9 cellular contexts compared by ENCODE assay signal in the genomic region with DNA sequence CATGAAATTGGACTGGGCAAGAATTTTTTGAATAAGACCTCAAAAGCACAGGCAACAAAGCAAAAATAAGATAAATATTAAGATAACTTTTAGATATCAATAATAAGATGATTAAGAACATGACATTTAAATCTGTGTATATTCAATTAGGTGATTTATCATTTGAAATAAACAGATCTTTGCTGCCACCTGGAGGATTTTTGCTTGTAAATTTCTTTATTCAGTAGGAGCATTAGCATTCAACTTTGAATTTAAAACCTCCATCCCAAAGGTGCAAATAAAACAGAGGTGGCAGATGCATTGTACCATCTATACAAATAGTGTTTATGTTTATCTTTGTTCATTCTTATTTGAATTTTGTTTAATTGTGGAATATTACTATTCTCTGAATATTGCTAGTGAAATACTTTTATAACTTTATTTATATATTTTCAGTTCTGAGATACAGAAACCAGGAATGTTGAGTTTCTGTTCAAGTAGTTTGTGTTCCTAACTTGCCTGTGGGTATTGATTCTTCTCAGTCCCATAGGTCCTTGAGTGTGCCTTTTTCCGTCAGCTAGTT. TPM values are rescaled to one million over a fixed set of nuclear protein-coding genes. Genes with fewer than 3 reads are reported as not detected.
A peak's percentile ranks its signal among the peaks of the same experiment; 100 is the strongest.
DNase-seq lines count a peak whose midpoint lies in the region; ATAC-seq and TF ChIP-seq lines count a peak whose summit lies in the region.
"Had no signal": no experiment of that assay in that cellular context is flagged by ENCODE, and none has a peak within 500 bp of the region (broad histone marks: within the 10 kb centered on the region; RNA-seq: fewer than 3 reads in every experiment).

No MANE protein-coding gene starts in this region.

- peaks cover 11 to 13% of the 10 kb centered on the region in 2 donors for H3K36me3 Mint-ChIP-seq in naive B cell

- no peaks in the 10 kb centered on the region for H3K27me3 ChIP-seq in HCT116 (ENCODE audit: insufficient read depth, low read length)
- H3K27me3 ChIP-seq in OCI-LY3 (ENCODE audit: low read depth, low read length) = no peaks in the 10 kb centered on the region
- H3K27me3 ChIP-seq: SJCRH30 had no signal

- H2AFZ ChIP-seq in HCT116 (ENCODE audit: low read depth, low read length, poor library complexity, severe bottlenecking) (no peak overlapping the region), OCI-LY3 (ENCODE audit: low read depth, low read length) (no peak overlapping the region)

- H3K27me3 Mint-ChIP-seq in naive B cell = no peaks in the 10 kb centered on the region

- H3K4me1 ChIP-seq in HCT116 (ENCODE audit: control insufficient read depth in 1 of 2, insufficient read depth in 2 of 2, low read length in 2 of 2) (no peaks in the 10 kb centered on the region), OCI-LY3 (ENCODE audit: low read length) (no peaks in the 10 kb centered on the region)
- H3K4me1 ChIP-seq: SJCRH30 had no signal

- H3K9me3 Mint-ChIP-seq in naive B cell = peaks cover 0 to 6% (median 0%) of the 10 kb centered on the region in 7 donors

- no peaks in the 10 kb centered on the region for H3K9me2 ChIP-seq in HCT116 (ENCODE audit: insufficient read depth)

- TF ChIP-seq CTCF in HCT116 (IDR thresholded peaks at IDR 0.05 in 2 of 3, conservative IDR thresholded peaks at IDR 0.05 in 1 of 3; ENCODE audit: borderline replicate concordance in 1 of 3, insufficient read depth in 1 of 3, low read depth in 2 of 3, low read length in 2 of 3) (peak; percentile 21 to 48 (median 28); a peak in 3 of 6 replicates), OCI-LY3 (IDR thresholded peaks at IDR 0.05; ENCODE audit: low read depth, low read length) (peak; percentile 59)

- ATAC-seq in HCT116 (peak; percentile 49; the same call in 1 of the 2 replicates), naive B cell (ENCODE audit: low read depth in 2 of 2) (peak in 1 of 2 donors; percentile 46), GM18520 (IDR thresholded peaks at IDR 0.05; ENCODE audit: unreplicated experiment) (no peak), GM19023 (IDR thresholded peaks at IDR 0.05; ENCODE audit: unreplicated experiment) (no peak), HG02642 (IDR thresholded peaks at IDR 0.05; ENCODE audit: poor library complexity, unreplicated experiment) (no peak)

- H3K4me1 Mint-ChIP-seq in naive B cell = peaks cover 0 to 3% (median 0%) of the 10 kb centered on the region in 3 donors

- CTCF ChIA-PET in HCT116 (lab: Charles Lee) = interaction anchor here (1.1 to 1.3 kb wide), 3 partner anchors 16 to 626 kb away, joined by 3 to 16 read pairs (median 6); no protein-coding TSS in a partner anchor

- BruUV-seq in HCT116 (replicated peaks; lab: Mats Ljungman, UMichigan) = no TSS peak

- H3K27ac ChIP-seq in HCT116 (ENCODE audit: low read depth, low read length) (no peak overlapping the region), OCI-LY3 (ENCODE audit: low read length) (no peak overlapping the region)
- H3K27ac ChIP-seq: SJCRH30 had no signal

- H3K4me3 ChIP-seq in HCT116 (replicated peaks in 1 of 2; ENCODE audit: low read depth in 1 of 2, low read length in 2 of 2) = no peak overlapping the region
- H3K4me3 ChIP-seq in OCI-LY3 (ENCODE audit: low read length) = no peak overlapping the region
- H3K4me3 ChIP-seq: SJCRH30 had no signal

- no peak for TF ChIP-seq POLR2A in HCT116 (IDR thresholded peaks at IDR 0.05; ENCODE audit: borderline replicate concordance, extremely low read depth, insufficient read depth, insufficient read length)

- H3K36me3 ChIP-seq in HCT116 (ENCODE audit: control insufficient read depth in 1 of 2, insufficient read depth in 2 of 2, low read length in 2 of 2) (peaks cover 2 to 3% of the 10 kb centered on the region in 2 experiments; a peak in 1 of 4 replicates), OCI-LY3 (replicated peaks; ENCODE audit: low read depth, low read length) (peaks cover 17% of the 10 kb centered on the region)

- DNase-seq in DMS 273 (lab: John Stamatoyannopoulos, UW; ENCODE audit: unreplicated experiment) (peak; percentile 69), HCT116 (ENCODE audit: low read depth, low spot score) (peak; percentile 40), dermis blood vessel endothelial cell (peak; percentile 71), naive B cell (peak; percentile 26)

- H3K4me2 ChIP-seq in HCT116 (ENCODE audit: low read length) (no peak overlapping the region), OCI-LY3 (ENCODE audit: low read length) (no peak overlapping the region)

- RAD21 ChIA-PET in HCT116 (lab: Charles Lee; ENCODE audit: low non-redundant PET in 1 of 2, low total read pairs in 2 of 2, uncharacterized antibody in 2 of 2, unreplicated experiment in 2 of 2) = no interaction called here

- H3K9me3 ChIP-seq in HCT116 (ENCODE audit: control insufficient read depth in 1 of 2, insufficient read depth in 1 of 2, low read depth in 1 of 2, low read length in 2 of 2) (no peaks in the 10 kb centered on the region), OCI-LY3 (ENCODE audit: insufficient read depth, low read length) (no peaks in the 10 kb centered on the region)
- H3K9me3 ChIP-seq: SJCRH30 had no signal

- H3K4me3 Mint-ChIP-seq in naive B cell = no peak overlapping the region

- H3K9ac ChIP-seq in HCT116 (ENCODE audit: low read length) (no peak overlapping the region), OCI-LY3 (ENCODE audit: low read length) (no peak overlapping the region)

- H3K27ac Mint-ChIP-seq in naive B cell = peak overlapping the region in 1 of 6 donors; percentile 72

- H4K20me1 ChIP-seq in HCT116 (ENCODE audit: insufficient read depth) = no peaks in the 10 kb centered on the region
- H4K20me1 ChIP-seq in OCI-LY3 (ENCODE audit: insufficient read depth, low read length) = no peaks in the 10 kb centered on the region

- POLR2A ChIA-PET in HCT116 (lab: Charles Lee) = no interaction called here

- H3K79me2 ChIP-seq in HCT116 (ENCODE audit: insufficient read depth, low read length) = no peaks in the 10 kb centered on the region
- H3K79me2 ChIP-seq in OCI-LY3 (ENCODE audit: low read length) = no peaks in the 10 kb centered on the region

- intact Hi-C loops in HCT116 (cut with micrococcal nuclease) = loop anchor here (1.0 to 2.0 kb wide), 2 partner anchors 532 to 626 kb away; no protein-coding TSS in a partner anchor

- peak; percentile 42 for TF ChIP-seq RAD21 in HCT116 (IDR thresholded peaks at IDR 0.05; ENCODE audit: low read depth)

TF ChIP-seq in HCT116, 20 proteins besides CTCF, POLR2A, EP300 and RAD21 (continues in another document):
- TF ChIP-seq YY1 (IDR thresholded peaks at IDR 0.05; ENCODE audit: extremely low read depth, insufficient replicate concordance, low read depth, low read length) = no peak
- no peak for TF ChIP-seq POLR2AphosphoS5 (IDR thresholded peaks at IDR 0.05; ENCODE audit: low read depth, low read length)
- TF ChIP-seq SRF (IDR thresholded peaks at IDR 0.05; ENCODE audit: low read depth) = no peak
- TF ChIP-seq ELF1 (IDR thresholded peaks at IDR 0.05; ENCODE audit: borderline replicate concordance, low read depth) = no peak
- no peak for TF ChIP-seq EZH2 (IDR thresholded peaks at IDR 0.05)
- TF ChIP-seq EGR1 (IDR thresholded peaks at IDR 0.05; ENCODE audit: low read depth) = no peak
- TF ChIP-seq, protein P1, sequence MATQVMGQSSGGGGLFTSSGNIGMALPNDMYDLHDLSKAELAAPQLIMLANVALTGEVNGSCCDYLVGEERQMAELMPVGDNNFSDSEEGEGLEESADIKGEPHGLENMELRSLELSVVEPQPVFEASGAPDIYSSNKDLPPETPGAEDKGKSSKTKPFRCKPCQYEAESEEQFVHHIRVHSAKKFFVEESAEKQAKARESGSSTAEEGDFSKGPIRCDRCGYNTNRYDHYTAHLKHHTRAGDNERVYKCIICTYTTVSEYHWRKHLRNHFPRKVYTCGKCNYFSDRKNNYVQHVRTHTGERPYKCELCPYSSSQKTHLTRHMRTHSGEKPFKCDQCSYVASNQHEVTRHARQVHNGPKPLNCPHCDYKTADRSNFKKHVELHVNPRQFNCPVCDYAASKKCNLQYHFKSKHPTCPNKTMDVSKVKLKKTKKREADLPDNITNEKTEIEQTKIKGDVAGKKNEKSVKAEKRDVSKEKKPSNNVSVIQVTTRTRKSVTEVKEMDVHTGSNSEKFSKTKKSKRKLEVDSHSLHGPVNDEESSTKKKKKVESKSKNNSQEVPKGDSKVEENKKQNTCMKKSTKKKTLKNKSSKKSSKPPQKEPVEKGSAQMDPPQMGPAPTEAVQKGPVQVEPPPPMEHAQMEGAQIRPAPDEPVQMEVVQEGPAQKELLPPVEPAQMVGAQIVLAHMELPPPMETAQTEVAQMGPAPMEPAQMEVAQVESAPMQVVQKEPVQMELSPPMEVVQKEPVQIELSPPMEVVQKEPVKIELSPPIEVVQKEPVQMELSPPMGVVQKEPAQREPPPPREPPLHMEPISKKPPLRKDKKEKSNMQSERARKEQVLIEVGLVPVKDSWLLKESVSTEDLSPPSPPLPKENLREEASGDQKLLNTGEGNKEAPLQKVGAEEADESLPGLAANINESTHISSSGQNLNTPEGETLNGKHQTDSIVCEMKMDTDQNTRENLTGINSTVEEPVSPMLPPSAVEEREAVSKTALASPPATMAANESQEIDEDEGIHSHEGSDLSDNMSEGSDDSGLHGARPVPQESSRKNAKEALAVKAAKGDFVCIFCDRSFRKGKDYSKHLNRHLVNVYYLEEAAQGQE (IDR thresholded peaks at IDR 0.05; ENCODE audit: low read depth) = no peak
- no peak for TF ChIP-seq CEBPB (IDR thresholded peaks at IDR 0.05; ENCODE audit: low read depth)
- no peak for TF ChIP-seq EZH2phosphoT487 (IDR thresholded peaks at IDR 0.05; ENCODE audit: borderline replicate concordance)
- TF ChIP-seq SIN3A (IDR thresholded peaks at IDR 0.05; ENCODE audit: low read depth) = no peak
- no peak for TF ChIP-seq CBX3 (IDR thresholded peaks at IDR 0.05; ENCODE audit: low read depth)
- no peak for TF ChIP-seq SP1 (IDR thresholded peaks at IDR 0.05; ENCODE audit: low read depth)
- TF ChIP-seq, protein P2, sequence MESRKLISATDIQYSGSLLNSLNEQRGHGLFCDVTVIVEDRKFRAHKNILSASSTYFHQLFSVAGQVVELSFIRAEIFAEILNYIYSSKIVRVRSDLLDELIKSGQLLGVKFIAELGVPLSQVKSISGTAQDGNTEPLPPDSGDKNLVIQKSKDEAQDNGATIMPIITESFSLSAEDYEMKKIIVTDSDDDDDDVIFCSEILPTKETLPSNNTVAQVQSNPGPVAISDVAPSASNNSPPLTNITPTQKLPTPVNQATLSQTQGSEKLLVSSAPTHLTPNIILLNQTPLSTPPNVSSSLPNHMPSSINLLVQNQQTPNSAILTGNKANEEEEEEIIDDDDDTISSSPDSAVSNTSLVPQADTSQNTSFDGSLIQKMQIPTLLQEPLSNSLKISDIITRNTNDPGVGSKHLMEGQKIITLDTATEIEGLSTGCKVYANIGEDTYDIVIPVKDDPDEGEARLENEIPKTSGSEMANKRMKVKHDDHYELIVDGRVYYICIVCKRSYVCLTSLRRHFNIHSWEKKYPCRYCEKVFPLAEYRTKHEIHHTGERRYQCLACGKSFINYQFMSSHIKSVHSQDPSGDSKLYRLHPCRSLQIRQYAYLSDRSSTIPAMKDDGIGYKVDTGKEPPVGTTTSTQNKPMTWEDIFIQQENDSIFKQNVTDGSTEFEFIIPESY (IDR thresholded peaks at IDR 0.05; ENCODE audit: extremely low read depth, insufficient replicate concordance, low read length) = no peak

RNA-seq across cellular contexts. Expression of gene COG6, which starts 20.9 kb away (rescaled TPM):
- 33.6 TPM for total RNA-seq in HCT116 (2021; ENCODE audit: unreplicated experiment)
- 7.5 and 10.7 TPM in 2 replicates for polyA plus RNA-seq in HCT116 (2012)
- 22.3 and 25.0 TPM in 2 replicates for total RNA-seq in dermis blood vessel endothelial cell
- 10 to 100 TPM; 14.9 to 20.3 (median 15.8) TPM for polyA plus RNA-seq in naive B cell (ENCODE audit: low read depth in 6 of 6)
